20 cellular contexts compared by ENCODE assay signal in the genomic region with DNA sequence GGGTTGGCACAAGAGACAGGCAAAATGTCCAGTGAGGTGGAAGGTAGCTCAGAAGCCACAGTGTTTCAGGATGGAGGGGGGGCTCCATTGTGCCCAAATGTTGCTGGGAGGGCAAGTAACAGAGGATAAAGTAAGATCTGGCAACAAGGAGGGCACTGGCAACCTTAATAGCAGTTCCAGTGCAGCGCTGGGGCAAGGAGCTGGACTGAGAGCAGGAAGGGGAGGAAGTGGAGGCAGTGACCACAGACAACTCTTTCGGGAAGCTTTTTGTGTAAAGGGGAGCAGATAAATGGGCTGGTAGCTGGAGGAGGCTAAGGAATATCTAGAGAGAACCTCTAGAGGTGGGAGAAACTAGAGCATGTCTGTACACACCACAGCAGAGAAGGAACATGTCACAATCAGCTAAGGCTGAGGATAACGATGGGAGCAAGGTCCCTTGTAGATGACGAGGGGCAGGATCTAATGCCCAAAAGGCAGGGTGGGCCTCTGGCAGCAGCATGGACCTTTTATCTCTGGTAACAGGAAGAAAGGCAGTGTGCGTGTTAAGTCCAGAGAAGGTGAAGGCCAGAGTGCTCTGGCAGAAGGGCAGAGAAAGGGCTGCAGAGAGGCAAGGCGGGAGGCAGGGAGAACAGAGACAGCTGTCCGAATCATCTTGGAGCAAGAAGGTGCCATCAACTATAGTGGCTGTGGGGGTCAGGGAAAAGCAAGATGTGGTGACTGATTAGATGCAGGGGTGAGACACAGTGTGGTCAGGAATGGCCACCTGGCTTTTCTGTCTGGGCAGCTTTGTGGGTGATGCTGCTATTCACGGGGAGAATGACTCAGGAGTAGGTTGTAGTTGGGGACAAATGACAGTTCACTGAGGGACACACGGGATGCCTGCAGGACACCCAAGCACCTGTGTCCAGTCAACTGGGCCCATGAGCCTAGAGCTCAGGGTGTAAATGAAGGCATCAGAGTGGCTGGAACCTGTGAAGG. TPM values are rescaled to one million over a fixed set of nuclear protein-coding genes. Genes with fewer than 3 reads are reported as not detected.
DNase-seq lines count a peak whose midpoint lies in the region; ATAC-seq, FAIRE-seq and TF ChIP-seq lines count a peak whose summit lies in the region.
"Had no signal": no experiment of that assay in that cellular context is flagged by ENCODE, and none has a peak within 500 bp of the region (broad histone marks: within the 10 kb centered on the region; RNA-seq: fewer than 3 reads in every experiment).

No MANE protein-coding gene starts in this region.

- peaks cover 0 to 5% of the 10 kb centered on the region in 2 donors for H3K36me3 ChIP-seq in lung (ENCODE audit: control insufficient read depth in 2 of 2, insufficient read depth in 2 of 2, low read length in 2 of 2)
- H3K36me3 ChIP-seq in testis (ENCODE audit: low read depth, missing control alignments) = no peaks in the 10 kb centered on the region

- TF ChIP-seq CTCF in lung (IDR thresholded peaks at IDR 0.05; ENCODE audit: control extremely low read depth, extremely low read depth) (no peak), testis (IDR thresholded peaks at IDR 0.05) (no peak)

- intact Hi-C loops in testis (cut with DNase I; ENCODE audit: low total_unique reads) = no loop called here

- H3K27ac Mint-ChIP-seq in activated CD8-positive, alpha-beta memory T cell treated with anti-CD3 and anti-CD28 coated beads, Interleukin-2, amount 10 ng/mL, durations not matched to agents 7 days and 5 days = no peak overlapping the region
- H3K27ac Mint-ChIP-seq: natural killer cell had no signal

- H3K4me3 ChIP-seq in lung (no peak overlapping the region), skin epidermis (no peak overlapping the region), testis (no peak overlapping the region)
- H3K4me3 ChIP-seq: body of pancreas, SK-N-MC, smooth muscle cell had no signal

- no peaks in the 10 kb centered on the region for H3K27me3 Mint-ChIP-seq in activated CD8-positive, alpha-beta memory T cell treated with anti-CD3 and anti-CD28 coated beads, Interleukin-2, amount 10 ng/mL, durations not matched to agents 7 days and 5 days

- H3K27me3 ChIP-seq in lung (ENCODE audit: control insufficient read depth, insufficient read depth) = no peaks in the 10 kb centered on the region
- no peaks in the 10 kb centered on the region for H3K27me3 ChIP-seq in testis
- H3K27me3 ChIP-seq: body of pancreas, foreskin keratinocyte had no signal

- CTCF ChIA-PET in activated CD8-positive, alpha-beta memory T cell treated with anti-CD3 and anti-CD28 coated beads, Interleukin-2, amount 10 ng/mL, durations not matched to agents 7 days and 5 days (lab: Charles Lee) = interaction anchor here (1.0 to 1.2 kb wide), 2 partner anchors 9 to 29 kb away, joined by 3 read pairs; no protein-coding TSS in a partner anchor

- in situ Hi-C loops in KBM-7 (cut with MboI; ENCODE audit: low pct_unique_long_range_greater_than_20kb, low sequenced_read_pairs) = no loop called here

- H3K27ac ChIP-seq in lung (ENCODE audit: low read depth in 1 of 2, low read length in 1 of 2) (peak overlapping the region; percentile 36 to 75), skin epidermis (peak overlapping the region in 17 of 21 experiments; percentile 11 to 78 (median 51)), testis (no peak overlapping the region)
- H3K27ac ChIP-seq: foreskin keratinocyte, SK-N-MC, VCaP had no signal

- no peak for ATAC-seq in lung (ENCODE audit: insufficient read depth, low FRiP score)
- no peak for ATAC-seq in activated CD8-positive, alpha-beta memory T cell treated with anti-CD3 and anti-CD28 coated beads, Interleukin-2, amount 10 ng/mL, durations not matched to agents 7 days and 5 days

- TF ChIP-seq POLR2A in erythroblast (IDR thresholded peaks at IDR 0.05; ENCODE audit: low read length) = no peak
- TF ChIP-seq POLR2A in H54 (IDR thresholded peaks at IDR 0.05; ENCODE audit: low read depth, low read length) = no peak
- no peak for TF ChIP-seq POLR2A in testis (IDR thresholded peaks at IDR 0.05)

- H3K4me1 ChIP-seq in lung (ENCODE audit: control insufficient read depth in 2 of 2, insufficient read depth in 2 of 2, low read length in 2 of 2) = peaks cover 16 to 18% of the 10 kb centered on the region in 2 donors
- no peaks in the 10 kb centered on the region for H3K4me1 ChIP-seq in testis
- H3K4me1 ChIP-seq: foreskin keratinocyte had no signal

- H3K9me3 ChIP-seq in lung (ENCODE audit: control insufficient read depth in 2 of 2, insufficient read depth in 1 of 2, low read length in 1 of 2) (no peaks in the 10 kb centered on the region), testis (no peaks in the 10 kb centered on the region)
- H3K9me3 ChIP-seq: body of pancreas had no signal

- no peaks in the 10 kb centered on the region for H3K9me3 Mint-ChIP-seq in activated CD8-positive, alpha-beta memory T cell treated with anti-CD3 and anti-CD28 coated beads, Interleukin-2, amount 10 ng/mL, durations not matched to agents 7 days and 5 days (ENCODE audit: low read depth)
- H3K9me3 Mint-ChIP-seq: natural killer cell had no signal

- FAIRE-seq in H54 (lab: Jason Lieb, UNC) = no peak

- DNase-seq in KBM-7 = peak; percentile 38
- peak; percentile 32 to 36 for DNase-seq in erythroblast (lab: John Stamatoyannopoulos, UW)
- DNase-seq in lung (ENCODE audit: low spot score) = no peak
- no peak for DNase-seq in H54 (ENCODE audit: insufficient read length, low spot score)
- DNase-seq in testis = no peak
- DNase-seq in activated CD8-positive, alpha-beta memory T cell treated with anti-CD3 and anti-CD28 coated beads, Interleukin-2, amount 10 ng/mL, durations not matched to agents 7 days and 5 days = no peak
- no peak for DNase-seq in GDM1 (lab: John Stamatoyannopoulos, UW)
- DNase-seq: DMS53; effector memory CD4-positive, alpha-beta T cell; foreskin keratinocyte; H7; islet precursor cell; natural killer cell; NCI-H1105; NCI-H226 had no signal

- no peaks in the 10 kb centered on the region for H3K36me3 Mint-ChIP-seq in activated CD8-positive, alpha-beta memory T cell treated with anti-CD3 and anti-CD28 coated beads, Interleukin-2, amount 10 ng/mL, durations not matched to agents 7 days and 5 days
- H3K36me3 Mint-ChIP-seq: natural killer cell had no signal

- 47 to 64% methylated on average over 9 of the region's 9 CpGs for WGBS in lung, 2 donors
- 69 to 70% methylated on average over 9 of the region's 9 CpGs for WGBS in testis, 2 donors

- peaks cover 8% of the 10 kb centered on the region for H3K4me1 Mint-ChIP-seq in activated CD8-positive, alpha-beta memory T cell treated with anti-CD3 and anti-CD28 coated beads, Interleukin-2, amount 10 ng/mL, durations not matched to agents 7 days and 5 days

- no peak overlapping the region for H3K4me3 Mint-ChIP-seq in activated CD8-positive, alpha-beta memory T cell treated with anti-CD3 and anti-CD28 coated beads, Interleukin-2, amount 10 ng/mL, durations not matched to agents 7 days and 5 days
- H3K4me3 Mint-ChIP-seq: natural killer cell had no signal

RNA-seq across cellular contexts. Expression of gene TMEM242, which starts 17.4 kb away (rescaled TPM):
- total RNA-seq in lung (10 to 100 TPM; 10.2 to 11.5 TPM), testis (10 to 100 TPM; 10.3 to 11.9 TPM)
- polyA plus RNA-seq in lung (1 to 10 TPM; 4.4 to 6.3 TPM), testis (ENCODE audit: insufficient read depth, low read depth, low replicate concordance) (8.9 TPM)
- total RNA-seq in activated CD8-positive, alpha-beta memory T cell treated with anti-CD3 and anti-CD28 coated beads, Interleukin-2, amount 10 ng/mL, durations not matched to agents 7 days and 5 days = 10 to 100 TPM; 10.3 to 14.1 TPM

Comparison
In these comparisons a context has a peak if more than half of its experiments do, and no peak if none do; other contexts are left out.
1. DNase-seq: peak in KBM-7 (single experiment) and erythroblast (2 of 2); none in lung (single experiment), H54 (single experiment), testis (single experiment), activated CD8-positive, alpha-beta memory T cell treated with anti-CD3 and anti-CD28 coated beads, Interleukin-2, amount 10 ng/mL, durations not matched to agents 7 days and 5 days (single experiment) and GDM1 (single experiment).
2. H3K27ac ChIP-seq: peak in lung (2 of 2) and skin epidermis (17 of 21); none in testis (0 of 2).